ENCODE assay signal across 20 cellular contexts in genomic region chr18:56987236-56987635, GRCh38.
"Had no signal": no experiment of that assay in that cellular context is flagged by ENCODE, and none has a peak within 500 bp of the region (broad histone marks: within the 10 kb centered on the region; RNA-seq: fewer than 3 reads in every experiment).

No MANE protein-coding gene starts in this region.

- ATAC-seq: heart right ventricle, T-helper 17 cell, upper lobe of right lung had no signal

- H3K9me3 ChIP-seq: breast epithelium, heart right ventricle, prostate gland, right atrium auricular region, spleen, upper lobe of right lung had no signal

- H3K27me3 ChIP-seq: breast epithelium, heart right ventricle, right atrium auricular region, spleen, upper lobe of right lung had no signal

- FAIRE-seq: kidney had no signal

- H3K4me3 ChIP-seq: breast epithelium, coronary artery, heart right ventricle, lung, prostate gland, right atrium auricular region, spleen, upper lobe of right lung had no signal

- H3K27ac ChIP-seq: breast epithelium, coronary artery, epithelial cell of prostate, heart right ventricle, prostate gland, right atrium auricular region, spleen, upper lobe of right lung had no signal

- DNase-seq: activated CD4-positive, alpha-beta memory T cell treated with anti-CD3 and anti-CD28 coated beads for 36 hours; activated CD4-positive, alpha-beta T cell treated with anti-CD3 and anti-CD28 coated beads for 48 hours; activated naive CD4-positive, alpha-beta T cell treated with anti-CD3 and anti-CD28 coated beads for 36 hours; activated naive CD8-positive, alpha-beta T cell treated with anti-CD3 and anti-CD28 coated beads, Interleukin-2, amount 10 ng/mL, durations not matched to agents 7 days and 5 days; activated T-cell treated with anti-CD3 and anti-CD28 coated beads, Interleukin-2, amount 50 U/mL, for 48 hours; amniotic stem cell; heart right ventricle; kidney; naive thymus-derived CD4-positive, alpha-beta T cell; spleen; stimulated activated CD4-positive, alpha-beta T cell treated with anti-CD3 and anti-CD28 coated beads, Interleukin-4, amount 100 ng/mL, for 1 hour; stimulated activated naive CD4-positive, alpha-beta T cell treated with Interleukin-2 at 50 U/mL for 16 hours; T-helper 17 cell; upper lobe of right lung had no signal

- H3K4me1 ChIP-seq: breast epithelium, heart right ventricle, prostate gland, spleen, upper lobe of right lung had no signal

- H3K36me3 ChIP-seq: breast epithelium, prostate gland, right atrium auricular region, upper lobe of right lung had no signal
